20 cellular contexts compared by ENCODE assay signal in the genomic region with DNA sequence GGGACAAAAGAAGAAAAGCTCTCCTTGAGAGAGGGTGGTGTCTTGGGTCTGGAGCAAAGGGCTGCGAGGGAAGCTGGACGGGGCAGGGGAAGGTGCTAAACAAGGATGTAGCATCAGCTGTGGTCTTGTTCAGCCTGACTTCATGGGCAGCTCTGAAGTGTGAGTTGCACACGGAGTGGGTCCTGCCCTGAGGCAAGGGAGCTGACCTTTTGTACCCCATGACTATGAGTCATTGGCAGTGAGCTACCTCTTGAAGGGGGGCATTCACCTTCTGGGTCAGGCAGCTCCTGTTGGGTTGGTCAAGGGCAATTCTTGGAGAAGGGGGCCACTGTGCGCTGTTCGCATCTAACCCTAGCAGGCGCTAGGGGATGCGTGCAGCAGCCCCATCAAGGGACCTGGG.
DNase-seq lines count a peak whose midpoint lies in the region; ATAC-seq and TF ChIP-seq lines count a peak whose summit lies in the region.
"Had no signal": no experiment of that assay in that cellular context is flagged by ENCODE, and none has a peak within 500 bp of the region (broad histone marks: within the 10 kb centered on the region; RNA-seq: fewer than 3 reads in every experiment).

No MANE protein-coding gene starts in this region.

- H3K36me3 ChIP-seq in IMR-90 (ENCODE audit: control insufficient read depth, insufficient read depth, low read length), result no peaks in the 10 kb centered on the region
- H3K36me3 ChIP-seq in neural progenitor cell, result no peaks in the 10 kb centered on the region
- H3K36me3 ChIP-seq: BLaER1 had no signal

- peak overlapping the region; percentile 8 for H2AFZ ChIP-seq in IMR-90 (replicated peaks; ENCODE audit: low read length, poor library complexity)
- H2AFZ ChIP-seq in neural progenitor cell (replicated peaks), result no peak overlapping the region
- H2AFZ ChIP-seq: GM23248 had no signal

- no peak overlapping the region for H2AK9ac ChIP-seq in IMR-90 (replicated peaks; ENCODE audit: low read depth, low read length, poor library complexity)

- no peaks in the 10 kb centered on the region for H3K9me3 Mint-ChIP-seq in neural progenitor cell
- H3K9me3 Mint-ChIP-seq: CD4-positive, alpha-beta memory T cell had no signal

- peak overlapping the region; percentile 52; the same call in 1 of the 2 replicates for H3K14ac ChIP-seq in IMR-90 (replicated peaks; ENCODE audit: low read depth, low read length)

- POLR2A ChIA-PET in IMR-90 (lab: Charles Lee; ENCODE audit: unreplicated experiment), result no interaction called here

- no peak for TF ChIP-seq RAD21 in IMR-90 (IDR thresholded peaks at IDR 0.05; ENCODE audit: low read length)

- H2BK15ac ChIP-seq in IMR-90 (ENCODE audit: low read depth, low read length), result no peak overlapping the region

- H3K4me2 ChIP-seq in IMR-90 (ENCODE audit: low read depth, low read length), result no peak overlapping the region
- H3K4me2 ChIP-seq in neural progenitor cell, result no peak overlapping the region
- H3K4me2 ChIP-seq: A549, BLaER1 had no signal

- CTCF ChIA-PET in IMR-90 (lab: Yijun Ruan, JAX), result no interaction called here

- H3K4me1 ChIP-seq in IMR-90 (ENCODE audit: control insufficient read depth, insufficient read depth, low read length) (peaks cover 9% of the 10 kb centered on the region), neural progenitor cell (no peaks in the 10 kb centered on the region)
- H3K4me1 ChIP-seq: A549, BLaER1 had no signal

- in situ Hi-C loops in IMR-90 (cut with MboI; ENCODE audit: low sequenced_read_pairs), result no loop called here

- TF ChIP-seq CTCF in IMR-90 (conservative IDR thresholded peaks at IDR 0.05; ENCODE audit: low read depth, low read length) (no peak), neural progenitor cell (IDR thresholded peaks at IDR 0.05) (no peak)

- H3K27me3 ChIP-seq in IMR-90 (ENCODE audit: control insufficient read depth, insufficient read depth, low read length) (no peaks in the 10 kb centered on the region), neural progenitor cell (no peaks in the 10 kb centered on the region)
- H3K27me3 ChIP-seq: BLaER1 had no signal

- no peaks in the 10 kb centered on the region for H3K9me1 ChIP-seq in IMR-90 (ENCODE audit: insufficient read depth, low read length)

- peak overlapping the region; percentile 41 for H3K4me3 Mint-ChIP-seq in neural progenitor cell
- H3K4me3 Mint-ChIP-seq: CD4-positive, alpha-beta memory T cell had no signal

- no peaks in the 10 kb centered on the region for H3K79me2 ChIP-seq in neural progenitor cell (ENCODE audit: low read depth)

- DNase-seq in Daoy (ENCODE audit: low read depth) (peak; percentile 19), IMR-90 (no peak), amniotic epithelial cell (ENCODE audit: low read depth) (peak; percentile 17), neural progenitor cell (ENCODE audit: low spot score) (no peak), OCI-M2 (lab: John Stamatoyannopoulos, UW; ENCODE audit: unreplicated experiment) (no peak)
- DNase-seq: Calu3; CD4-positive, alpha-beta memory T cell; DMS53; GM23248; HCEC 1CT; NCI-H1105 treated with DMSO at 0.1 percent for 48 hours; NCI-H1694; NCI-H2107; NCI-H510A; NCI-H774; SHP77 treated with DMSO at 0.1 percent for 48 hours had no signal

- no peak overlapping the region for H3K18ac ChIP-seq in IMR-90 (ENCODE audit: low read depth, low read length)

- H3K56ac ChIP-seq in IMR-90 (ENCODE audit: extremely low read depth, insufficient read depth, low read length), result no peak overlapping the region

- no peak overlapping the region for H3K27ac ChIP-seq in IMR-90 (ENCODE audit: insufficient read depth, low read length)
- no peak overlapping the region for H3K27ac ChIP-seq in neural progenitor cell
- H3K27ac ChIP-seq: A549, BLaER1, GM23248 had no signal

- TF ChIP-seq POLR2A in IMR-90 (IDR thresholded peaks at IDR 0.05; ENCODE audit: low read depth, low read length), result no peak

- H2AK5ac ChIP-seq in IMR-90 (ENCODE audit: low read depth, low read length), result peak overlapping the region; percentile 59; the same call in 1 of the 2 replicates

- no peak overlapping the region for H3K4ac ChIP-seq in IMR-90 (ENCODE audit: low read depth, low read length)

- no peak overlapping the region for H2BK20ac ChIP-seq in IMR-90 (ENCODE audit: low read depth, low read length)

- H4K20me1 ChIP-seq in IMR-90 (ENCODE audit: insufficient read depth, low read length) (no peaks in the 10 kb centered on the region), neural progenitor cell (ENCODE audit: low read depth) (no peaks in the 10 kb centered on the region)
- H4K20me1 ChIP-seq: BLaER1 had no signal

- H4K8ac ChIP-seq in IMR-90 (ENCODE audit: low read depth in 2 of 2, low read length in 2 of 2), result no peak overlapping the region

- H4K5ac ChIP-seq in IMR-90 (ENCODE audit: low read depth, low read length), result no peak overlapping the region; the same call in 1 of the 2 replicates

- intact Hi-C loops in IMR-90 (cut with micrococcal nuclease), result loop anchor here (5.0 kb wide), 1 partner anchor 261 kb away; no protein-coding TSS in a partner anchor

- dilution Hi-C loops in IMR-90 (cut with HindIII; ENCODE audit: low sequenced_read_pairs, unreplicated experiment), result no loop called here

- no TSS peak for BruUV-seq in IMR-90 (replicated peaks; lab: Mats Ljungman, UMichigan)

- no peak overlapping the region for H3K27ac Mint-ChIP-seq in neural progenitor cell

- H3K4me1 Mint-ChIP-seq in neural progenitor cell, result peaks cover 2% of the 10 kb centered on the region

- H3K4me3 ChIP-seq in IMR-90 (ENCODE audit: insufficient read depth, low read depth, low read length), result no peak overlapping the region
- H3K4me3 ChIP-seq in neural progenitor cell, result no peak overlapping the region
- H3K4me3 ChIP-seq: A549, BLaER1, GM23248 had no signal

- no peaks in the 10 kb centered on the region for H3K79me1 ChIP-seq in IMR-90 (ENCODE audit: low read depth in 1 of 2, low read length in 2 of 2)

- ATAC-seq in IMR-90 (ENCODE audit: low read depth) (no peak), esophagus mucosa (no peak), GM21723 (IDR thresholded peaks at IDR 0.05; ENCODE audit: unreplicated experiment) (no peak)
- ATAC-seq: A549 had no signal

- H3F3A ChIP-seq in neural progenitor cell (ENCODE audit: low read depth), result no peaks in the 10 kb centered on the region

- H3K23ac ChIP-seq in IMR-90 (ENCODE audit: low read depth, low read length), result no peak overlapping the region

- H3K9me3 ChIP-seq in IMR-90 (ENCODE audit: control insufficient read depth, insufficient read depth, low read length) (no peaks in the 10 kb centered on the region), neural progenitor cell (ENCODE audit: low read depth) (no peaks in the 10 kb centered on the region)
- H3K9me3 ChIP-seq: A549, BLaER1 had no signal

- peaks cover 2% of the 10 kb centered on the region for H3K27me3 Mint-ChIP-seq in neural progenitor cell (ENCODE audit: insufficient read depth, low read depth)
- H3K27me3 Mint-ChIP-seq: CD4-positive, alpha-beta memory T cell had no signal

- H3K9ac ChIP-seq in IMR-90 (ENCODE audit: low read depth, low read length), result no peak overlapping the region
- no peak overlapping the region for H3K9ac ChIP-seq in neural progenitor cell
- H3K9ac ChIP-seq: BLaER1, GM23248 had no signal

- WGBS in IMR-90 (ENCODE audit: extremely low coverage in 2 of 2, insufficient read length in 1 of 2), 2 experiments, result 94% methylated on average over 3 of the region's 7 CpGs; no CpG with 5 or more reads in 1 of the 2 experiments

- H4K91ac ChIP-seq in IMR-90 (ENCODE audit: insufficient read depth, low read depth, low read length), result no peak overlapping the region

- no peak overlapping the region for H2BK5ac ChIP-seq in IMR-90 (ENCODE audit: low read depth, low read length, poor library complexity, severe bottlenecking)

- no peak overlapping the region for H2BK120ac ChIP-seq in IMR-90 (ENCODE audit: low read depth, low read length)

- H3K36me3 Mint-ChIP-seq in neural progenitor cell, result no peaks in the 10 kb centered on the region
- H3K36me3 Mint-ChIP-seq: CD4-positive, alpha-beta memory T cell had no signal

TF ChIP-seq in IMR-90, 13 proteins besides CTCF, POLR2A, EP300 and RAD21:
- TF ChIP-seq BHLHE40 (IDR thresholded peaks at IDR 0.05; ENCODE audit: low read depth, low read length) (no peak), RFX5 (IDR thresholded peaks at IDR 0.05; ENCODE audit: low read depth, low read length) (no peak), SMC3 (IDR thresholded peaks at IDR 0.05; ENCODE audit: low read depth, low read length) (no peak), MAZ (IDR thresholded peaks at IDR 0.05; ENCODE audit: borderline replicate concordance, low read depth, low read length) (no peak), NFE2L2 (IDR thresholded peaks at IDR 0.05; ENCODE audit: low read depth, low read length) (no peak), FOS (IDR thresholded peaks at IDR 0.05; ENCODE audit: low read depth, low read length) (no peak), CHD1 (IDR thresholded peaks at IDR 0.05; ENCODE audit: low read depth, low read length) (no peak), MXI1 (IDR thresholded peaks at IDR 0.05; ENCODE audit: borderline replicate concordance, low read depth, low read length) (no peak), CEBPB (IDR thresholded peaks at IDR 0.05; ENCODE audit: low read depth, low read length) (no peak), MAFK (IDR thresholded peaks at IDR 0.05; ENCODE audit: low read depth, low read length) (no peak), RCOR1 (IDR thresholded peaks at IDR 0.05; ENCODE audit: insufficient replicate concordance, low read length) (no peak)
- TF ChIP-seq, protein P1, sequence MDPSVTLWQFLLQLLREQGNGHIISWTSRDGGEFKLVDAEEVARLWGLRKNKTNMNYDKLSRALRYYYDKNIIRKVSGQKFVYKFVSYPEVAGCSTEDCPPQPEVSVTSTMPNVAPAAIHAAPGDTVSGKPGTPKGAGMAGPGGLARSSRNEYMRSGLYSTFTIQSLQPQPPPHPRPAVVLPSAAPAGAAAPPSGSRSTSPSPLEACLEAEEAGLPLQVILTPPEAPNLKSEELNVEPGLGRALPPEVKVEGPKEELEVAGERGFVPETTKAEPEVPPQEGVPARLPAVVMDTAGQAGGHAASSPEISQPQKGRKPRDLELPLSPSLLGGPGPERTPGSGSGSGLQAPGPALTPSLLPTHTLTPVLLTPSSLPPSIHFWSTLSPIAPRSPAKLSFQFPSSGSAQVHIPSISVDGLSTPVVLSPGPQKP (IDR thresholded peaks at IDR 0.05; ENCODE audit: borderline replicate concordance, low read depth, low read length), result no peak
- TF ChIP-seq, protein P2, sequence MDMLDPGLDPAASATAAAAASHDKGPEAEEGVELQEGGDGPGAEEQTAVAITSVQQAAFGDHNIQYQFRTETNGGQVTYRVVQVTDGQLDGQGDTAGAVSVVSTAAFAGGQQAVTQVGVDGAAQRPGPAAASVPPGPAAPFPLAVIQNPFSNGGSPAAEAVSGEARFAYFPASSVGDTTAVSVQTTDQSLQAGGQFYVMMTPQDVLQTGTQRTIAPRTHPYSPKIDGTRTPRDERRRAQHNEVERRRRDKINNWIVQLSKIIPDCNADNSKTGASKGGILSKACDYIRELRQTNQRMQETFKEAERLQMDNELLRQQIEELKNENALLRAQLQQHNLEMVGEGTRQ (IDR thresholded peaks at IDR 0.05; ENCODE audit: low read depth, low read length), result no peak
TF ChIP-seq in IMR-90: peak in this region for 0.

Comparison
In these comparisons a context has a peak if more than half of its experiments do, and no peak if none do; other contexts are left out.
1. DNase-seq: peak in Daoy (single experiment) and amniotic epithelial cell (single experiment); none in IMR-90 (single experiment), neural progenitor cell (single experiment) and OCI-M2 (single experiment).